In the genomic region with DNA sequence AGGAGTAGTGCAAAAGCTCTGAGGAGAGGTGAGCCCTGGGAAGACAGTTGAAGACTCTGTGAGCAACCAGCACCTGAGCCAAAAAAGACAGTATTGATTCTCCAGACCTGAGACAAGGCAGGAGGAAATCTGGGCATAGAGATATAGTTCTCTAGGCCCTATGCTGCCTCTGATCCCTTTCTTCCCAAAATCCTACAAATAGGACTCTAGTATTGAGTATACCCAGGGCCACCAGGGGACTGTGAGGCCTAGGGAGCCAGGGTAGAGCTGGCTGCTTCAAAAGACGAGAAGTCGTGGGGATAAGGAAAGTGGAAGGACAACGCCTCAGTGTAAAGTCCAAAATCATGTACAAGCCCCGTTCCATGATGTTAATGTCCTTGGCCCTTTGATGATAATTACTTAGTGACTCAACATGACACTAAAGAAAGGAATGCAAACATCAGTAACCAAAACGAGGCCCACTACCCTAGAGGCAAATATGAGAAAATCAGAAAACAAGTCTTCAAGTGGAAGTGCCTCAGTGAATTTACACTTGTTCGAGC, we compare ENCODE assay signal across 1 cellular context.
TF ChIP-seq lines count a peak whose summit lies in the region.

No MANE protein-coding gene starts in this region.

TF ChIP-seq in HepG2, 621 proteins besides CTCF, POLR2A, EP300 and RAD21 (continued from another document and continues in another):
- TF ChIP-seq, protein P1, sequence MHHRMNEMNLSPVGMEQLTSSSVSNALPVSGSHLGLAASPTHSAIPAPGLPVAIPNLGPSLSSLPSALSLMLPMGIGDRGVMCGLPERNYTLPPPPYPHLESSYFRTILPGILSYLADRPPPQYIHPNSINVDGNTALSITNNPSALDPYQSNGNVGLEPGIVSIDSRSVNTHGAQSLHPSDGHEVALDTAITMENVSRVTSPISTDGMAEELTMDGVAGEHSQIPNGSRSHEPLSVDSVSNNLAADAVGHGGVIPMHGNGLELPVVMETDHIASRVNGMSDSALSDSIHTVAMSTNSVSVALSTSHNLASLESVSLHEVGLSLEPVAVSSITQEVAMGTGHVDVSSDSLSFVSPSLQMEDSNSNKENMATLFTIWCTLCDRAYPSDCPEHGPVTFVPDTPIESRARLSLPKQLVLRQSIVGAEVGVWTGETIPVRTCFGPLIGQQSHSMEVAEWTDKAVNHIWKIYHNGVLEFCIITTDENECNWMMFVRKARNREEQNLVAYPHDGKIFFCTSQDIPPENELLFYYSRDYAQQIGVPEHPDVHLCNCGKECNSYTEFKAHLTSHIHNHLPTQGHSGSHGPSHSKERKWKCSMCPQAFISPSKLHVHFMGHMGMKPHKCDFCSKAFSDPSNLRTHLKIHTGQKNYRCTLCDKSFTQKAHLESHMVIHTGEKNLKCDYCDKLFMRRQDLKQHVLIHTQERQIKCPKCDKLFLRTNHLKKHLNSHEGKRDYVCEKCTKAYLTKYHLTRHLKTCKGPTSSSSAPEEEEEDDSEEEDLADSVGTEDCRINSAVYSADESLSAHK (CRISPR knock-in tag; IDR thresholded peaks at IDR 0.05; ENCODE audit: borderline replicate concordance): no peak
- TF ChIP-seq ZBTB21 (CRISPR knock-in tag; IDR thresholded peaks at IDR 0.05) (peak; percentile 31; the same call in 1 of the 2 replicates), ZNF724P (CRISPR knock-in tag; IDR thresholded peaks at IDR 0.05; ENCODE audit: borderline replicate concordance) (0 out of 2 replicates have a peak, but pooled peaks have one; percentile 30), HDAC1 (CRISPR knock-in tag; IDR thresholded peaks at IDR 0.05) (peak; percentile 90), ELF3 (CRISPR knock-in tag; IDR thresholded peaks at IDR 0.05) (peak; percentile 94), SRY (CRISPR knock-in tag; IDR thresholded peaks at IDR 0.05) (peak; percentile 36; the same call in 1 of the 2 replicates), ZSCAN20 (CRISPR knock-in tag; IDR thresholded peaks at IDR 0.05; ENCODE audit: borderline replicate concordance) (no peak), NCOR1 (IDR thresholded peaks at IDR 0.05; ENCODE audit: borderline replicate concordance, low read length) (peak; percentile 60; the same call in 1 of the 2 replicates), POGZ (CRISPR knock-in tag; IDR thresholded peaks at IDR 0.05) (peak; percentile 78), GABPA (IDR thresholded peaks at IDR 0.05; ENCODE audit: low read depth, low read length) (no peak), GABPA (CRISPR knock-in tag; IDR thresholded peaks at IDR 0.05; ENCODE audit: low read depth) (peak; percentile 66), ZNF564 (CRISPR knock-in tag; IDR thresholded peaks at IDR 0.05) (peak; percentile 67; the same call in 1 of the 2 replicates), FOXA3 (CRISPR knock-in tag; IDR thresholded peaks at IDR 0.05) (peak; percentile 98), GFI1 (CRISPR knock-in tag; IDR thresholded peaks at IDR 0.05; ENCODE audit: borderline replicate concordance) (peak; percentile 87; the same call in 1 of the 2 replicates), ZNF816 (CRISPR knock-in tag; IDR thresholded peaks at IDR 0.05; ENCODE audit: borderline replicate concordance) (peak; percentile 54; the same call in 1 of the 2 replicates), CREM (IDR thresholded peaks at IDR 0.05) (peak; percentile 88), CREM (CRISPR knock-in tag; IDR thresholded peaks at IDR 0.05) (no peak), ZMYM2 (CRISPR knock-in tag; IDR thresholded peaks at IDR 0.05) (peak; percentile 31; the same call in 1 of the 2 replicates), GATA4 (IDR thresholded peaks at IDR 0.05; ENCODE audit: borderline replicate concordance, low read depth) (peak; percentile 69; the same call in 1 of the 2 replicates), ZNF709 (CRISPR knock-in tag; IDR thresholded peaks at IDR 0.05) (no peak), SOX13 (IDR thresholded peaks at IDR 0.05) (peak; percentile 67; the same call in 1 of the 2 replicates), SOX13 (CRISPR knock-in tag; conservative IDR thresholded peaks at IDR 0.05 in 1 of 2, IDR thresholded peaks at IDR 0.05 in 1 of 2) (peak in 1 of 2 experiments; percentile 90; a peak in 2 of 4 replicates), DMAP1 (CRISPR knock-in tag; IDR thresholded peaks at IDR 0.05) (peak; percentile 89), ZNF264 (CRISPR knock-in tag; IDR thresholded peaks at IDR 0.05) (no peak), ZNF629 (CRISPR knock-in tag; conservative IDR thresholded peaks at IDR 0.05) (peak; percentile 68)
- TF ChIP-seq, protein P2, sequence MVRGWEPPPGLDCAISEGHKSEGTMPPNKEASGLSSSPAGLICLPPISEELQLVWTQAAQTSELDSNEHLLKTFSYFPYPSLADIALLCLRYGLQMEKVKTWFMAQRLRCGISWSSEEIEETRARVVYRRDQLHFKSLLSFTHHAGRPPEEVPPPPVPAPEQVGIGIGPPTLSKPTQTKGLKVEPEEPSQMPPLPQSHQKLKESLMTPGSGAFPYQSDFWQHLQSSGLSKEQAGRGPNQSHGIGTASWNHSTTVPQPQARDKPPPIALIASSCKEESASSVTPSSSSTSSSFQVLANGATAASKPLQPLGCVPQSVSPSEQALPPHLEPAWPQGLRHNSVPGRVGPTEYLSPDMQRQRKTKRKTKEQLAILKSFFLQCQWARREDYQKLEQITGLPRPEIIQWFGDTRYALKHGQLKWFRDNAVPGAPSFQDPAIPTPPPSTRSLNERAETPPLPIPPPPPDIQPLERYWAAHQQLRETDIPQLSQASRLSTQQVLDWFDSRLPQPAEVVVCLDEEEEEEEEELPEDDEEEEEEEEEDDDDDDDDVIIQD (CRISPR knock-in tag; IDR thresholded peaks at IDR 0.05; ENCODE audit: low read depth): peak; percentile 85; the same call in 1 of the 2 replicates
- TF ChIP-seq, protein P3, sequence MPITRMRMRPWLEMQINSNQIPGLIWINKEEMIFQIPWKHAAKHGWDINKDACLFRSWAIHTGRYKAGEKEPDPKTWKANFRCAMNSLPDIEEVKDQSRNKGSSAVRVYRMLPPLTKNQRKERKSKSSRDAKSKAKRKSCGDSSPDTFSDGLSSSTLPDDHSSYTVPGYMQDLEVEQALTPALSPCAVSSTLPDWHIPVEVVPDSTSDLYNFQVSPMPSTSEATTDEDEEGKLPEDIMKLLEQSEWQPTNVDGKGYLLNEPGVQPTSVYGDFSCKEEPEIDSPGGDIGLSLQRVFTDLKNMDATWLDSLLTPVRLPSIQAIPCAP (CRISPR knock-in tag; IDR thresholded peaks at IDR 0.05; ENCODE audit: low read depth): peak; percentile 72; the same call in 1 of the 2 replicates
- TF ChIP-seq, protein P4, sequence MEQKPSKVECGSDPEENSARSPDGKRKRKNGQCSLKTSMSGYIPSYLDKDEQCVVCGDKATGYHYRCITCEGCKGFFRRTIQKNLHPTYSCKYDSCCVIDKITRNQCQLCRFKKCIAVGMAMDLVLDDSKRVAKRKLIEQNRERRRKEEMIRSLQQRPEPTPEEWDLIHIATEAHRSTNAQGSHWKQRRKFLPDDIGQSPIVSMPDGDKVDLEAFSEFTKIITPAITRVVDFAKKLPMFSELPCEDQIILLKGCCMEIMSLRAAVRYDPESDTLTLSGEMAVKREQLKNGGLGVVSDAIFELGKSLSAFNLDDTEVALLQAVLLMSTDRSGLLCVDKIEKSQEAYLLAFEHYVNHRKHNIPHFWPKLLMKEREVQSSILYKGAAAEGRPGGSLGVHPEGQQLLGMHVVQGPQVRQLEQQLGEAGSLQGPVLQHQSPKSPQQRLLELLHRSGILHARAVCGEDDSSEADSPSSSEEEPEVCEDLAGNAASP (CRISPR knock-in tag; IDR thresholded peaks at IDR 0.05; ENCODE audit: borderline replicate concordance): peak; percentile 52
- TF ChIP-seq, protein P5, sequence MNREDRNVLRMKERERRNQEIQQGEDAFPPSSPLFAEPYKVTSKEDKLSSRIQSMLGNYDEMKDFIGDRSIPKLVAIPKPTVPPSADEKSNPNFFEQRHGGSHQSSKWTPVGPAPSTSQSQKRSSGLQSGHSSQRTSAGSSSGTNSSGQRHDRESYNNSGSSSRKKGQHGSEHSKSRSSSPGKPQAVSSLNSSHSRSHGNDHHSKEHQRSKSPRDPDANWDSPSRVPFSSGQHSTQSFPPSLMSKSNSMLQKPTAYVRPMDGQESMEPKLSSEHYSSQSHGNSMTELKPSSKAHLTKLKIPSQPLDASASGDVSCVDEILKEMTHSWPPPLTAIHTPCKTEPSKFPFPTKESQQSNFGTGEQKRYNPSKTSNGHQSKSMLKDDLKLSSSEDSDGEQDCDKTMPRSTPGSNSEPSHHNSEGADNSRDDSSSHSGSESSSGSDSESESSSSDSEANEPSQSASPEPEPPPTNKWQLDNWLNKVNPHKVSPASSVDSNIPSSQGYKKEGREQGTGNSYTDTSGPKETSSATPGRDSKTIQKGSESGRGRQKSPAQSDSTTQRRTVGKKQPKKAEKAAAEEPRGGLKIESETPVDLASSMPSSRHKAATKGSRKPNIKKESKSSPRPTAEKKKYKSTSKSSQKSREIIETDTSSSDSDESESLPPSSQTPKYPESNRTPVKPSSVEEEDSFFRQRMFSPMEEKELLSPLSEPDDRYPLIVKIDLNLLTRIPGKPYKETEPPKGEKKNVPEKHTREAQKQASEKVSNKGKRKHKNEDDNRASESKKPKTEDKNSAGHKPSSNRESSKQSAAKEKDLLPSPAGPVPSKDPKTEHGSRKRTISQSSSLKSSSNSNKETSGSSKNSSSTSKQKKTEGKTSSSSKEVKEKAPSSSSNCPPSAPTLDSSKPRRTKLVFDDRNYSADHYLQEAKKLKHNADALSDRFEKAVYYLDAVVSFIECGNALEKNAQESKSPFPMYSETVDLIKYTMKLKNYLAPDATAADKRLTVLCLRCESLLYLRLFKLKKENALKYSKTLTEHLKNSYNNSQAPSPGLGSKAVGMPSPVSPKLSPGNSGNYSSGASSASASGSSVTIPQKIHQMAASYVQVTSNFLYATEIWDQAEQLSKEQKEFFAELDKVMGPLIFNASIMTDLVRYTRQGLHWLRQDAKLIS (CRISPR knock-in tag; IDR thresholded peaks at IDR 0.05): 0 out of 2 replicates have a peak, but pooled peaks have one; percentile 46
- TF ChIP-seq, protein P6, sequence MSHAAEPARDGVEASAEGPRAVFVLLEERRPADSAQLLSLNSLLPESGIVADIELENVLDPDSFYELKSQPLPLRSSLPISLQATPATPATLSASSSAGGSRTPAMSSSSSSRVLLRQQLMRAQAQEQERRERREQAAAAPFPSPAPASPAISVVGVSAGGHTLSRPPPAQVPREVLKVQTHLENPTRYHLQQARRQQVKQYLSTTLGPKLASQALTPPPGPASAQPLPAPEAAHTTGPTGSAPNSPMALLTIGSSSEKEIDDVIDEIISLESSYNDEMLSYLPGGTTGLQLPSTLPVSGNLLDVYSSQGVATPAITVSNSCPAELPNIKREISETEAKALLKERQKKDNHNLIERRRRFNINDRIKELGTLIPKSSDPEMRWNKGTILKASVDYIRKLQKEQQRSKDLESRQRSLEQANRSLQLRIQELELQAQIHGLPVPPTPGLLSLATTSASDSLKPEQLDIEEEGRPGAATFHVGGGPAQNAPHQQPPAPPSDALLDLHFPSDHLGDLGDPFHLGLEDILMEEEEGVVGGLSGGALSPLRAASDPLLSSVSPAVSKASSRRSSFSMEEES (CRISPR knock-in tag; IDR thresholded peaks at IDR 0.05): peak; percentile 73
- TF ChIP-seq, protein P7, sequence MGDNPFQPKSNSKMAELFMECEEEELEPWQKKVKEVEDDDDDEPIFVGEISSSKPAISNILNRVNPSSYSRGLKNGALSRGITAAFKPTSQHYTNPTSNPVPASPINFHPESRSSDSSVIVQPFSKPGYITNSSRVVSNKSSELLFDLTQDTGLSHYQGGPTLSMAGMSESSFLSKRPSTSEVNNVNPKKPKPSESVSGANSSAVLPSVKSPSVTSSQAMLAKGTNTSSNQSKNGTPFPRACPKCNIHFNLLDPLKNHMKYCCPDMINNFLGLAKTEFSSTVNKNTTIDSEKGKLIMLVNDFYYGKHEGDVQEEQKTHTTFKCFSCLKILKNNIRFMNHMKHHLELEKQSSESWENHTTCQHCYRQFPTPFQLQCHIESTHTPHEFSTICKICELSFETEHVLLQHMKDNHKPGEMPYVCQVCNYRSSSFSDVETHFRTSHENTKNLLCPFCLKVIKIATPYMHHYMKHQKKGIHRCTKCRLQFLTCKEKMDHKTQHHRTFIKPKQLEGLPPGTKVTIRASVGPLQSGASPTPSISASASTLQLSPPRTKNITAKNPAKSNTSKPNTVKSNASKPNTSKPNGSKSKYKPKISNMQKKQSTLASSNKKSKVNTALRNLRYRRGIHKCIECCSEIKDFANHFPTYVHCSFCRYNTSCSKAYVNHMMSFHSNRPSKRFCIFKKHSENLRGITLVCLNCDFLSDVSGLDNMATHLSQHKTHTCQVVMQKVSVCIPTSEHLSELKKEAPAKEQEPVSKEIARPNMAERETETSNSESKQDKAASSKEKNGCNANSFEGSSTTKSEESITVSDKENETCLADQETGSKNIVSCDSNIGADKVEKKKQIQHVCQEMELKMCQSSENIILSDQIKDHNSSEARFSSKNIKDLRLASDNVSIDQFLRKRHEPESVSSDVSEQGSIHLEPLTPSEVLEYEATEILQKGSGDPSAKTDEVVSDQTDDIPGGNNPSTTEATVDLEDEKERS (CRISPR knock-in tag; IDR thresholded peaks at IDR 0.05): 0 out of 2 replicates have a peak, but pooled peaks have one; percentile 24
- TF ChIP-seq, protein P8, sequence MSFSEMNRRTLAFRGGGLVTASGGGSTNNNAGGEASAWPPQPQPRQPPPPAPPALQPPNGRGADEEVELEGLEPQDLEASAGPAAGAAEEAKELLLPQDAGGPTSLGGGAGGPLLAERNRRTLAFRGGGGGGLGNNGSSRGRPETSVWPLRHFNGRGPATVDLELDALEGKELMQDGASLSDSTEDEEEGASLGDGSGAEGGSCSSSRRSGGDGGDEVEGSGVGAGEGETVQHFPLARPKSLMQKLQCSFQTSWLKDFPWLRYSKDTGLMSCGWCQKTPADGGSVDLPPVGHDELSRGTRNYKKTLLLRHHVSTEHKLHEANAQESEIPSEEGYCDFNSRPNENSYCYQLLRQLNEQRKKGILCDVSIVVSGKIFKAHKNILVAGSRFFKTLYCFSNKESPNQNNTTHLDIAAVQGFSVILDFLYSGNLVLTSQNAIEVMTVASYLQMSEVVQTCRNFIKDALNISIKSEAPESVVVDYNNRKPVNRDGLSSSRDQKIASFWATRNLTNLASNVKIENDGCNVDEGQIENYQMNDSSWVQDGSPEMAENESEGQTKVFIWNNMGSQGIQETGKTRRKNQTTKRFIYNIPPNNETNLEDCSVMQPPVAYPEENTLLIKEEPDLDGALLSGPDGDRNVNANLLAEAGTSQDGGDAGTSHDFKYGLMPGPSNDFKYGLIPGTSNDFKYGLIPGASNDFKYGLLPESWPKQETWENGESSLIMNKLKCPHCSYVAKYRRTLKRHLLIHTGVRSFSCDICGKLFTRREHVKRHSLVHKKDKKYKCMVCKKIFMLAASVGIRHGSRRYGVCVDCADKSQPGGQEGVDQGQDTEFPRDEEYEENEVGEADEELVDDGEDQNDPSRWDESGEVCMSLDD (CRISPR knock-in tag; IDR thresholded peaks at IDR 0.05; ENCODE audit: borderline replicate concordance): no peak
- TF ChIP-seq, protein P9, sequence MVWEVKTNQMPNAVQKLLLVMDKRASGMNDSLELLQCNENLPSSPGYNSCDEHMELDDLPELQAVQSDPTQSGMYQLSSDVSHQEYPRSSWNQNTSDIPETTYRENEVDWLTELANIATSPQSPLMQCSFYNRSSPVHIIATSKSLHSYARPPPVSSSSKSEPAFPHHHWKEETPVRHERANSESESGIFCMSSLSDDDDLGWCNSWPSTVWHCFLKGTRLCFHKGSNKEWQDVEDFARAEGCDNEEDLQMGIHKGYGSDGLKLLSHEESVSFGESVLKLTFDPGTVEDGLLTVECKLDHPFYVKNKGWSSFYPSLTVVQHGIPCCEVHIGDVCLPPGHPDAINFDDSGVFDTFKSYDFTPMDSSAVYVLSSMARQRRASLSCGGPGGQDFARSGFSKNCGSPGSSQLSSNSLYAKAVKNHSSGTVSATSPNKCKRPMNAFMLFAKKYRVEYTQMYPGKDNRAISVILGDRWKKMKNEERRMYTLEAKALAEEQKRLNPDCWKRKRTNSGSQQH (CRISPR knock-in tag; IDR thresholded peaks at IDR 0.05; ENCODE audit: low read depth): no peak; the same call in 1 of the 2 replicates
